Comparison of ENCODE assay signal across 15 cellular contexts in genomic region chr6:11210386-11211138, GRCh38. TPM values are rescaled to one million over a fixed set of nuclear protein-coding genes. Genes with fewer than 3 reads are reported as not detected.
DNase-seq lines count a peak whose midpoint lies in the region; ATAC-seq, FAIRE-seq and TF ChIP-seq lines count a peak whose summit lies in the region.
"Had no signal": no experiment of that assay in that cellular context is flagged by ENCODE, and none has a peak within 500 bp of the region (broad histone marks: within the 10 kb centered on the region; RNA-seq: fewer than 3 reads in every experiment).

No MANE protein-coding gene starts in this region.

- H3K4me3 ChIP-seq in GM23338, result no peak overlapping the region
- peak overlapping the region; percentile 13 for H3K4me3 ChIP-seq in adipocyte (ENCODE audit: low read length)
- no peak overlapping the region for H3K4me3 ChIP-seq in keratinocyte (ENCODE audit: control insufficient read depth in 2 of 3, extremely low read depth in 1 of 3, insufficient read depth in 2 of 3, low read depth in 1 of 3, low read length in 3 of 3)
- H3K4me3 ChIP-seq: SJCRH30 had no signal

- no peak overlapping the region for H2AFZ ChIP-seq in GM23338
- H2AFZ ChIP-seq in keratinocyte (ENCODE audit: control insufficient read depth, low read length), result no peak overlapping the region

- TF ChIP-seq CTCF in GM23338 (conservative IDR thresholded peaks at IDR 0.05; ENCODE audit: low read depth in 2 of 2), result no peak
- no peak for TF ChIP-seq CTCF in keratinocyte (optimal IDR thresholded peaks at IDR 0.05 in 1 of 3, IDR thresholded peaks at IDR 0.05 in 1 of 3, conservative IDR thresholded peaks at IDR 0.05 in 1 of 3; ENCODE audit: extremely low read depth in 1 of 3, insufficient read depth in 2 of 3, low read length in 3 of 3)

- dilution Hi-C loops in keratinocyte (cut with MboI; ENCODE audit: extremely low pct_ligation_motif_present, low sequenced_read_pairs), result no loop called here

- H3K9me3 Mint-ChIP-seq in GM23338, result no peaks in the 10 kb centered on the region
- H3K9me3 Mint-ChIP-seq in stimulated activated effector memory CD8-positive, alpha-beta T cell treated with anti-CD3 and anti-CD28 coated beads, Interleukin-12 subunit alpha, Interleukin-12 subunit beta, amount 100 ng/mL, for 72 hours, result no peaks in the 10 kb centered on the region
- H3K9me3 Mint-ChIP-seq: activated B cell treated with CpG ODN at 0.5 μM for 24 hours had no signal

- H3K79me2 ChIP-seq in GM23338 (replicated peaks; ENCODE audit: insufficient read depth), result no peaks in the 10 kb centered on the region
- H3K79me2 ChIP-seq in keratinocyte (ENCODE audit: control insufficient read depth, insufficient read depth, low read length), result no peaks in the 10 kb centered on the region

- no peak for FAIRE-seq in keratinocyte (lab: Jason Lieb, UNC)
- FAIRE-seq: frontal cortex had no signal

- H3K27ac ChIP-seq in GM23338 (ENCODE audit: low read depth), result peak overlapping the region; percentile 65
- H3K27ac ChIP-seq in keratinocyte (ENCODE audit: control insufficient read depth, insufficient read depth, low read length), result peak overlapping the region; percentile 27
- H3K27ac ChIP-seq: SJCRH30 had no signal

- H3K4me2 ChIP-seq in GM23338 (peak overlapping the region; percentile 66), keratinocyte (ENCODE audit: control insufficient read depth, extremely low read depth, insufficient read depth, low read depth, low read length) (no peak overlapping the region)

- ATAC-seq in GM23338, result peak; percentile 40
- ATAC-seq in stimulated activated effector memory CD8-positive, alpha-beta T cell treated with anti-CD3 and anti-CD28 coated beads, Interleukin-12 subunit alpha, Interleukin-12 subunit beta, amount 100 ng/mL, for 72 hours, result no peak
- ATAC-seq in HG03045 (IDR thresholded peaks at IDR 0.05; ENCODE audit: unreplicated experiment), result no peak
- ATAC-seq in GM21825 (IDR thresholded peaks at IDR 0.05; ENCODE audit: unreplicated experiment), result no peak

- H3K27ac Mint-ChIP-seq in GM23338, result no peak overlapping the region
- H3K27ac Mint-ChIP-seq in stimulated activated effector memory CD8-positive, alpha-beta T cell treated with anti-CD3 and anti-CD28 coated beads, Interleukin-12 subunit alpha, Interleukin-12 subunit beta, amount 100 ng/mL, for 72 hours, result peak overlapping the region; percentile 7

- H3K4me1 Mint-ChIP-seq in GM23338, result peaks cover 47% of the 10 kb centered on the region
- peaks cover 69% of the 10 kb centered on the region for H3K4me1 Mint-ChIP-seq in stimulated activated effector memory CD8-positive, alpha-beta T cell treated with anti-CD3 and anti-CD28 coated beads, Interleukin-12 subunit alpha, Interleukin-12 subunit beta, amount 100 ng/mL, for 72 hours

- H3K4me1 ChIP-seq in GM23338 (ENCODE audit: insufficient read depth) (peaks cover 37% of the 10 kb centered on the region), adipocyte (ENCODE audit: control insufficient read depth, insufficient read depth, low read length) (peaks cover 74% of the 10 kb centered on the region), keratinocyte (ENCODE audit: control insufficient read depth, extremely low read depth, insufficient read depth, low read length) (peaks cover 52% of the 10 kb centered on the region)

- H3K9me1 ChIP-seq in keratinocyte (ENCODE audit: control insufficient read depth, extremely low read depth, insufficient read depth, low read length), result no peaks in the 10 kb centered on the region

- H4K20me1 ChIP-seq in GM23338 (replicated peaks; ENCODE audit: insufficient read depth) (no peaks in the 10 kb centered on the region), keratinocyte (ENCODE audit: control insufficient read depth, extremely low read depth, insufficient read depth, low read length) (no peaks in the 10 kb centered on the region)

- no peaks in the 10 kb centered on the region for H3K27me3 ChIP-seq in GM23338 (ENCODE audit: insufficient read depth)
- no peaks in the 10 kb centered on the region for H3K27me3 ChIP-seq in adipocyte (replicated peaks; ENCODE audit: control insufficient read depth, insufficient read depth, low read length)
- H3K27me3 ChIP-seq in keratinocyte (ENCODE audit: control insufficient read depth, extremely low read depth, insufficient read depth, low read length), result no peaks in the 10 kb centered on the region
- H3K27me3 ChIP-seq: SJCRH30 had no signal

- DNase-seq in GM23338 (ENCODE audit: low spot score) (no peak), adipocyte (ENCODE audit: low read depth) (no peak), keratinocyte (ENCODE audit: low read depth, low spot score) (no peak), NCI-H1417 treated with DMSO at 0.1 percent for 48 hours (lab: John Stamatoyannopoulos, UW) (no peak), NCI-H1092 treated with DMSO at 0.1 percent for 48 hours (lab: John Stamatoyannopoulos, UW) (no peak)
- DNase-seq in stimulated activated effector memory CD8-positive, alpha-beta T cell treated with anti-CD3 and anti-CD28 coated beads, Interleukin-12 subunit alpha, Interleukin-12 subunit beta, amount 100 ng/mL, for 72 hours (ENCODE audit: low spot score in 2 of 2), result no peak
- DNase-seq: activated B cell treated with CpG ODN at 0.5 μM for 24 hours, COR-L47, cortex of kidney, Kasumi-1, NCI-H226 had no signal

- H3K36me3 Mint-ChIP-seq in GM23338 (ENCODE audit: low read depth), result peaks cover 4% of the 10 kb centered on the region; the same call in 1 of the 3 replicates
- H3K36me3 Mint-ChIP-seq in stimulated activated effector memory CD8-positive, alpha-beta T cell treated with anti-CD3 and anti-CD28 coated beads, Interleukin-12 subunit alpha, Interleukin-12 subunit beta, amount 100 ng/mL, for 72 hours, result peaks cover 92% of the 10 kb centered on the region

- no peaks in the 10 kb centered on the region for H3K9me3 ChIP-seq in adipocyte (ENCODE audit: control insufficient read depth, low read length)
- no peaks in the 10 kb centered on the region for H3K9me3 ChIP-seq in keratinocyte (ENCODE audit: control insufficient read depth, low read depth, low read length)
- H3K9me3 ChIP-seq: SJCRH30 had no signal

- H3K36me3 ChIP-seq in GM23338 (ENCODE audit: insufficient read depth) (no peaks in the 10 kb centered on the region), adipocyte (ENCODE audit: control insufficient read depth, insufficient read depth, low read length, severe bottlenecking) (peaks cover 55% of the 10 kb centered on the region), keratinocyte (ENCODE audit: control insufficient read depth in 2 of 2, extremely low read depth in 1 of 2, insufficient read depth in 2 of 2, low read length in 2 of 2) (no peaks in the 10 kb centered on the region)
- H3K36me3 ChIP-seq: SJCRH30 had no signal

- H3K4me3 Mint-ChIP-seq in GM23338, result no peak overlapping the region
- H3K4me3 Mint-ChIP-seq in stimulated activated effector memory CD8-positive, alpha-beta T cell treated with anti-CD3 and anti-CD28 coated beads, Interleukin-12 subunit alpha, Interleukin-12 subunit beta, amount 100 ng/mL, for 72 hours, result no peak overlapping the region
- H3K4me3 Mint-ChIP-seq: activated B cell treated with CpG ODN at 0.5 μM for 24 hours had no signal

- H3F3A ChIP-seq in GM23338 (replicated peaks; ENCODE audit: low read depth), result no peaks in the 10 kb centered on the region

- H3K9ac ChIP-seq in adipocyte (ENCODE audit: low read length), result peak overlapping the region; percentile 43
- H3K9ac ChIP-seq in keratinocyte (ENCODE audit: control insufficient read depth, extremely low read depth, insufficient read depth, low read length), result no peak overlapping the region

- H3K9me2 ChIP-seq in GM23338 (ENCODE audit: insufficient read depth), result no peaks in the 10 kb centered on the region

- H3K27me3 Mint-ChIP-seq in GM23338 (ENCODE audit: insufficient read depth, low read depth, poor library complexity), result peaks cover 2% of the 10 kb centered on the region
- H3K27me3 Mint-ChIP-seq: activated B cell treated with CpG ODN at 0.5 μM for 24 hours had no signal

TF ChIP-seq in GM23338, 12 proteins besides CTCF, POLR2A, EP300 and RAD21 (continues in another document):
- no peak for TF ChIP-seq POLR2AphosphoS5 (IDR thresholded peaks at IDR 0.05; ENCODE audit: low read depth)
- TF ChIP-seq STAT1 (IDR thresholded peaks at IDR 0.05; ENCODE audit: unreplicated experiment), result no peak

RNA-seq across cellular contexts. Expression of gene NEDD9, which starts 21.9 kb away (rescaled TPM):
- total RNA-seq in GM23338 (2014; rRNA removed; shearing (Covaris generic)), result 13.0 and 17.4 TPM in 2 replicates
- polyA plus RNA-seq in GM23338 (2016; fragmentation: Nextera tagmentation; extraction: Ambion mirVana), result 4.4 and 5.6 TPM in 2 replicates
- 3.3 to 4.3 TPM (median 4.1 TPM) in 3 replicates for polyA plus RNA-seq in keratinocyte
- 3.2 TPM for polyA plus RNA-seq in keratinocyte (2011; ENCODE audit: low read depth)
- polyA plus RNA-seq in keratinocyte (2011; cell fraction: cytosol; rRNA removed), result 2.6 and 3.2 TPM in 2 replicates
- polyA plus RNA-seq in keratinocyte (2011; cell fraction: nucleus; rRNA removed), result 7.6 and 10.8 TPM in 2 replicates
- polyA plus RNA-seq in keratinocyte (2012; ENCODE audit: low replicate concordance), result 2.7 and 3.5 TPM in 2 replicates
- polyA minus RNA-seq in keratinocyte, result 6.8 to 8.7 TPM (median 8.4 TPM) in 3 replicates
- polyA minus RNA-seq in keratinocyte (2011; cell fraction: cytosol; rRNA and poly(A)+ RNA removed), result 4.4 TPM
- 8.1 and 19.7 TPM in 2 replicates for polyA minus RNA-seq in keratinocyte (2011; cell fraction: nucleus; rRNA and poly(A)+ RNA removed)
